Comparison of ENCODE assay signal across 18 cellular contexts in the genomic region with DNA sequence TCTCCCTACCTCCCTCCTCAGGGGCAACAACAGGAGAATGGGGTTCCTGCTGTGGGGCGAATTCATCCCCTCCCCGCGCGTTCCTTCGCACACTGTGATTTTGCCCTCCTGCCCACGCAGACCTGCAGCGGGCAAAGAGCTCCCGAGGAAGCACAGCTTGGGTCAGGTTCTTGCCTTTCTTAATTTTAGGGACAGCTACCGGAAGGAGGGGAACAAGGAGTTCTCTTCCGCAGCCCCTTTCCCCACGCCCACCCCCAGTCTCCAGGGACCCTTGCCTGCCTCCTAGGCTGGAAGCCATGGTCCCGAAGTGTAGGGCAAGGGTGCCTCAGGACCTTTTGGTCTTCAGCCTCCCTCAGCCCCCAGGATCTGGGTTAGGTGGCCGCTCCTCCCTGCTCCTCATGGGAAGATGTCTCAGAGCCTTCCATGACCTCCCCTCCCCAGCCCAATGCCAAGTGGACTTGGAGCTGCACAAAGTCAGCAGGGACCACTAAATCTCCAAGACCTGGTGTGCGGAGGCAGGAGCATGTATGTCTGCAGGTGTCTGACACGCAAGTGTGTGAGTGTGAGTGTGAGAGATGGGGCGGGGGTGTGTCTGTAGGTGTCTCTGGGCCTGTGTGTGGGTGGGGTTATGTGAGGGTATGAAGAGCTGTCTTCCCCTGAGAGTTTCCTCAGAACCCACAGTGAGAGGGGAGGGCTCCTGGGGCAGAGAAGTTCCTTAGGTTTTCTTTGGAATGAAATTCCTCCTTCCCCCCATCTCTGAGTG. TPM values are rescaled to one million over a fixed set of nuclear protein-coding genes. Genes with fewer than 3 reads are reported as not detected.
A peak's percentile ranks its signal among the peaks of the same experiment; 100 is the strongest.
DNase-seq lines count a peak whose midpoint lies in the region; ATAC-seq and TF ChIP-seq lines count a peak whose summit lies in the region.
"Had no signal": no experiment of that assay in that cellular context is flagged by ENCODE, and none has a peak within 500 bp of the region (broad histone marks: within the 10 kb centered on the region; RNA-seq: fewer than 3 reads in every experiment).

No MANE protein-coding gene starts in this region.

- no peaks in the 10 kb centered on the region for H3K27me3 ChIP-seq in right cardiac atrium (ENCODE audit: control insufficient read depth, insufficient read depth)
- H3K27me3 ChIP-seq in upper lobe of right lung: no peaks in the 10 kb centered on the region

- no peak overlapping the region for H3K4me3 Mint-ChIP-seq in chondrocyte (ENCODE audit: unreplicated experiment)
- no peak overlapping the region for H3K4me3 Mint-ChIP-seq in natural killer cell treated with Interleukin-12 subunit alpha and Interleukin-12 subunit beta and Interleukin-15 and Interleukin-18, amount 100 ng/mL, for 72 hours
- H3K4me3 Mint-ChIP-seq: activated B cell treated with CpG ODN at 0.5 μM for 24 hours had no signal

- TF ChIP-seq CTCF in chondrocyte (IDR thresholded peaks at IDR 0.05) (no peak), upper lobe of right lung (IDR thresholded peaks at IDR 0.05) (no peak)

- no peaks in the 10 kb centered on the region for H3K9me3 ChIP-seq in right cardiac atrium (ENCODE audit: control insufficient read depth, low read length)
- no peaks in the 10 kb centered on the region for H3K9me3 ChIP-seq in upper lobe of right lung

- H3K4me3 ChIP-seq in right cardiac atrium (ENCODE audit: low read length) (no peak overlapping the region), upper lobe of right lung (no peak overlapping the region)
- H3K4me3 ChIP-seq: lung had no signal

- H3K4me1 ChIP-seq in right cardiac atrium (ENCODE audit: control insufficient read depth, insufficient read depth, low read length) (peaks cover 20% of the 10 kb centered on the region), upper lobe of right lung (peaks cover 15% of the 10 kb centered on the region)

- ATAC-seq in right cardiac atrium: no peak
- ATAC-seq in left cardiac atrium: no peak
- ATAC-seq in natural killer cell treated with Interleukin-12 subunit alpha and Interleukin-12 subunit beta and Interleukin-15 and Interleukin-18, amount 100 ng/mL, for 72 hours: no peak
- ATAC-seq in upper lobe of right lung: no peak
- ATAC-seq: HepG2 had no signal

- H3K4me1 Mint-ChIP-seq in chondrocyte (ENCODE audit: low read depth): peaks cover 63% of the 10 kb centered on the region
- H3K4me1 Mint-ChIP-seq in natural killer cell treated with Interleukin-12 subunit alpha and Interleukin-12 subunit beta and Interleukin-15 and Interleukin-18, amount 100 ng/mL, for 72 hours (ENCODE audit: low read depth in 2 of 2): peaks cover 24 to 45% of the 10 kb centered on the region in 2 donors

- intact Hi-C loops in right cardiac atrium (cut with DNase I): no loop called here
- intact Hi-C loops in left cardiac atrium (cut with DNase I): loop anchor here in 1 of 2 donors (5.0 kb wide), 1 partner anchor 52 kb away; no protein-coding TSS in a partner anchor
- intact Hi-C loops in upper lobe of right lung (cut with DNase I): no loop called here

- 91% methylated on average over 16 of the region's 16 CpGs for WGBS in right cardiac atrium

- peak overlapping the region; percentile 74 for H3K27ac Mint-ChIP-seq in chondrocyte (ENCODE audit: unreplicated experiment)
- H3K27ac Mint-ChIP-seq in natural killer cell treated with Interleukin-12 subunit alpha and Interleukin-12 subunit beta and Interleukin-15 and Interleukin-18, amount 100 ng/mL, for 72 hours: peak overlapping the region; percentile 63 to 69

- H3K36me3 Mint-ChIP-seq in chondrocyte (ENCODE audit: low read depth): peaks cover 45% of the 10 kb centered on the region
- H3K36me3 Mint-ChIP-seq in natural killer cell treated with Interleukin-12 subunit alpha and Interleukin-12 subunit beta and Interleukin-15 and Interleukin-18, amount 100 ng/mL, for 72 hours: peaks cover 7% of the 10 kb centered on the region

- H3K9me3 Mint-ChIP-seq in chondrocyte (ENCODE audit: low read depth): no peaks in the 10 kb centered on the region
- H3K9me3 Mint-ChIP-seq in natural killer cell treated with Interleukin-12 subunit alpha and Interleukin-12 subunit beta and Interleukin-15 and Interleukin-18, amount 100 ng/mL, for 72 hours: no peaks in the 10 kb centered on the region
- H3K9me3 Mint-ChIP-seq: activated B cell treated with CpG ODN at 0.5 μM for 24 hours had no signal

- H3K27ac ChIP-seq in right cardiac atrium (ENCODE audit: low read length) (no peak overlapping the region), upper lobe of right lung (no peak overlapping the region)

- H3K27me3 Mint-ChIP-seq in chondrocyte (ENCODE audit: low read depth): no peaks in the 10 kb centered on the region
- no peaks in the 10 kb centered on the region for H3K27me3 Mint-ChIP-seq in natural killer cell treated with Interleukin-12 subunit alpha and Interleukin-12 subunit beta and Interleukin-15 and Interleukin-18, amount 100 ng/mL, for 72 hours
- H3K27me3 Mint-ChIP-seq: activated B cell treated with CpG ODN at 0.5 μM for 24 hours had no signal

- DNase-seq in right cardiac atrium: peak in 2 of 3 donors; percentile 30 to 31
- DNase-seq in left cardiac atrium: no peak
- peak; percentile 80 for DNase-seq in chondrocyte (ENCODE audit: low spot score)
- no peak for DNase-seq in natural killer cell treated with Interleukin-12 subunit alpha and Interleukin-12 subunit beta and Interleukin-15 and Interleukin-18, amount 100 ng/mL, for 72 hours (ENCODE audit: low spot score)
- peak; percentile 30 for DNase-seq in upper lobe of right lung
- DNase-seq in T-helper 9 cell: no peak
- DNase-seq in NCI-H146 treated with DMSO at 0.1 percent for 48 hours (lab: John Stamatoyannopoulos, UW; ENCODE audit: unreplicated experiment): no peak
- DNase-seq in stimulated activated naive CD4-positive, alpha-beta T cell (lab: John Stamatoyannopoulos, UW): no peak
- DNase-seq: activated B cell treated with CpG ODN at 0.5 μM for 24 hours, NCI-H1092, NCI-H345 had no signal

- H3K36me3 ChIP-seq in upper lobe of right lung: peaks cover 66% of the 10 kb centered on the region

RNA-seq across cellular contexts. Expression of a gene that starts 47.7 kb away (rescaled TPM):
- total RNA-seq in right cardiac atrium (not detected), left cardiac atrium (not detected), chondrocyte (not detected in 3 replicates), upper lobe of right lung (not detected)
- not detected for polyA plus RNA-seq in right cardiac atrium
- under 1 TPM in 1 of 2 donors, not detected in 1; 0.12 TPM for total RNA-seq in natural killer cell treated with Interleukin-12 subunit alpha and Interleukin-12 subunit beta and Interleukin-15 and Interleukin-18, amount 100 ng/mL, for 72 hours
- total RNA-seq: activated B cell treated with CpG ODN at 0.5 μM for 24 hours, cardiac septum, Daoy, epithelial cell of proximal tubule, HepG2, lung, omental fat pad had no signal
- polyA plus RNA-seq: BJ, HepG2, lung had no signal

RNA-seq across cellular contexts. Expression of a gene that starts 49.6 kb away (rescaled TPM):
- 10 to 100 TPM; 29.2 to 39.6 (median 35.8) TPM for total RNA-seq in right cardiac atrium
- 23.8 TPM for polyA plus RNA-seq in right cardiac atrium
- 10 to 100 TPM; 51.8 to 55.0 TPM for total RNA-seq in left cardiac atrium
- 444 to 599 TPM (median 593 TPM) in 3 replicates for total RNA-seq in chondrocyte
- 100 to 1,000 TPM; 214 to 390 TPM for total RNA-seq in natural killer cell treated with Interleukin-12 subunit alpha and Interleukin-12 subunit beta and Interleukin-15 and Interleukin-18, amount 100 ng/mL, for 72 hours
- total RNA-seq in upper lobe of right lung: 158 TPM

Comparison
In these comparisons a context has a peak if more than half of its experiments do, and no peak if none do; other contexts are left out.
1. DNase-seq: peak in right cardiac atrium (2 of 3), chondrocyte (single experiment) and upper lobe of right lung (single experiment); none in left cardiac atrium (single experiment), natural killer cell treated with Interleukin-12 subunit alpha and Interleukin-12 subunit beta and Interleukin-15 and Interleukin-18, amount 100 ng/mL, for 72 hours (single experiment), T-helper 9 cell (single experiment), NCI-H146 treated with DMSO at 0.1 percent for 48 hours (single experiment) and stimulated activated naive CD4-positive, alpha-beta T cell (0 of 6).